In genomic region chr1:240491796-240492195, GRCh38 we compare ENCODE assay signal across 19 cellular contexts.
DNase-seq lines count a peak whose midpoint lies in the region; ATAC-seq and TF ChIP-seq lines count a peak whose summit lies in the region.
"Had no signal": no experiment of that assay in that cellular context is flagged by ENCODE, and none has a peak within 500 bp of the region (broad histone marks: within the 10 kb centered on the region; RNA-seq: fewer than 3 reads in every experiment).

No MANE protein-coding gene starts in this region.

- no peak overlapping the region for H2AK9ac ChIP-seq in IMR-90 (replicated peaks; ENCODE audit: low read depth, low read length, poor library complexity)

- no peak overlapping the region for H3K23ac ChIP-seq in IMR-90 (ENCODE audit: low read depth, low read length)

- peak overlapping the region in 1 of 2 experiments; percentile 51; a peak in 1 of 4 replicates for H4K8ac ChIP-seq in IMR-90 (ENCODE audit: low read depth in 2 of 2, low read length in 2 of 2)

- TF ChIP-seq CTCF in IMR-90 (conservative IDR thresholded peaks at IDR 0.05; ENCODE audit: low read depth, low read length): no peak
- no peak for TF ChIP-seq CTCF in chondrocyte (IDR thresholded peaks at IDR 0.05)
- no peak for TF ChIP-seq CTCF in neural crest cell (conservative IDR thresholded peaks at IDR 0.05)
- TF ChIP-seq CTCF in vagina (IDR thresholded peaks at IDR 0.05): no peak

- H3K36me3 Mint-ChIP-seq in chondrocyte (ENCODE audit: low read depth) (no peaks in the 10 kb centered on the region), neural crest cell (ENCODE audit: low read depth) (no peaks in the 10 kb centered on the region)
- H3K36me3 Mint-ChIP-seq: CD8-positive, alpha-beta memory T cell; IgD-negative memory B cell had no signal

- no peak overlapping the region for H3K18ac ChIP-seq in IMR-90 (ENCODE audit: low read depth, low read length)

- H3K4me1 ChIP-seq in IMR-90 (ENCODE audit: control insufficient read depth, insufficient read depth, low read length) (peaks cover 3% of the 10 kb centered on the region), vagina (no peaks in the 10 kb centered on the region)

- no peak for TF ChIP-seq RAD21 in IMR-90 (IDR thresholded peaks at IDR 0.05; ENCODE audit: low read length)

- H3K4me1 Mint-ChIP-seq in chondrocyte (ENCODE audit: low read depth): peaks cover 22% of the 10 kb centered on the region
- peaks cover 3% of the 10 kb centered on the region for H3K4me1 Mint-ChIP-seq in neural crest cell
- H3K4me1 Mint-ChIP-seq: CD8-positive, alpha-beta memory T cell; IgD-negative memory B cell had no signal

- H3K27ac Mint-ChIP-seq in chondrocyte (ENCODE audit: unreplicated experiment) (peak overlapping the region; percentile 76), neural crest cell (ENCODE audit: unreplicated experiment) (no peak overlapping the region)
- H3K27ac Mint-ChIP-seq: CD8-positive, alpha-beta memory T cell; IgD-negative memory B cell had no signal

- in situ Hi-C loops in IMR-90 (cut with MboI; ENCODE audit: low sequenced_read_pairs): no loop called here

- peak overlapping the region; percentile 27; the same call in 1 of the 2 replicates for H2BK20ac ChIP-seq in IMR-90 (ENCODE audit: low read depth, low read length)

- ATAC-seq in IMR-90 (ENCODE audit: low read depth): no peak
- ATAC-seq in HG03378 (IDR thresholded peaks at IDR 0.05; ENCODE audit: unreplicated experiment): no peak
- ATAC-seq in GM21737 (IDR thresholded peaks at IDR 0.05; ENCODE audit: unreplicated experiment): no peak

- H3K9me3 Mint-ChIP-seq in chondrocyte (ENCODE audit: low read depth) (peaks cover 3% of the 10 kb centered on the region), neural crest cell (peaks cover 4% of the 10 kb centered on the region)
- H3K9me3 Mint-ChIP-seq: H9 had no signal

- intact Hi-C loops in IMR-90 (cut with micrococcal nuclease): no loop called here
- intact Hi-C loops in vagina (cut with DNase I): no loop called here

- H3K27me3 Mint-ChIP-seq in chondrocyte (ENCODE audit: low read depth): no peaks in the 10 kb centered on the region
- H3K27me3 Mint-ChIP-seq in neural crest cell (ENCODE audit: low read depth): peaks cover 20% of the 10 kb centered on the region
- H3K27me3 Mint-ChIP-seq: CD8-positive, alpha-beta memory T cell; IgD-negative memory B cell had no signal

- DNase-seq in A172 (ENCODE audit: low spot score): peak; percentile 40
- DNase-seq in IMR-90: no peak
- DNase-seq in chondrocyte (ENCODE audit: low spot score): no peak
- no peak for DNase-seq in neural crest cell (ENCODE audit: low read depth, low spot score)
- no peak for DNase-seq in vagina (ENCODE audit: extremely low spot score in 2 of 2)
- DNase-seq: C1 segment of cervical spinal cord; CD8-positive, alpha-beta memory T cell; DMS79 treated with DMSO at 0.1 percent for 48 hours; H9; Kasumi-1; MG63; NCI-H1048; NCI-H1436; NCI-H2029; NCI-H526 had no signal

- no peak overlapping the region for H2AK5ac ChIP-seq in IMR-90 (ENCODE audit: low read depth, low read length)

- BruUV-seq in IMR-90 (replicated peaks; lab: Mats Ljungman, UMichigan): no TSS peak

- dilution Hi-C loops in IMR-90 (cut with HindIII; ENCODE audit: low sequenced_read_pairs, unreplicated experiment): no loop called here

- no peak overlapping the region for H3K4me2 ChIP-seq in IMR-90 (ENCODE audit: low read depth, low read length)

- H3K4me3 Mint-ChIP-seq in chondrocyte (ENCODE audit: unreplicated experiment) (no peak overlapping the region), neural crest cell (peak overlapping the region; percentile 1)
- H3K4me3 Mint-ChIP-seq: IgD-negative memory B cell had no signal

- H4K91ac ChIP-seq in IMR-90 (ENCODE audit: insufficient read depth, low read depth, low read length): no peak overlapping the region

- H2BK15ac ChIP-seq in IMR-90 (ENCODE audit: low read depth, low read length): no peak overlapping the region; the same call in 2 of the 3 replicates

- no peak overlapping the region for H3K27ac ChIP-seq in IMR-90 (ENCODE audit: insufficient read depth, low read length)
- no peak overlapping the region for H3K27ac ChIP-seq in vagina
- H3K27ac ChIP-seq: HL-60 had no signal

- H3K36me3 ChIP-seq in IMR-90 (ENCODE audit: control insufficient read depth, insufficient read depth, low read length): no peaks in the 10 kb centered on the region; the same call in 1 of the 2 replicates
- no peaks in the 10 kb centered on the region for H3K36me3 ChIP-seq in vagina
- H3K36me3 ChIP-seq: MG63 had no signal

- peaks cover 7% of the 10 kb centered on the region for H3K9me1 ChIP-seq in IMR-90 (ENCODE audit: insufficient read depth, low read length)

- H3K9me3 ChIP-seq in IMR-90 (ENCODE audit: control insufficient read depth, insufficient read depth, low read length) (no peaks in the 10 kb centered on the region), vagina (no peaks in the 10 kb centered on the region)
- H3K9me3 ChIP-seq: MG63 had no signal

- H2AFZ ChIP-seq in IMR-90 (replicated peaks; ENCODE audit: low read length, poor library complexity): no peak overlapping the region

- POLR2A ChIA-PET in IMR-90 (lab: Charles Lee; ENCODE audit: unreplicated experiment): no interaction called here

- peak overlapping the region; percentile 50 for H2BK5ac ChIP-seq in IMR-90 (ENCODE audit: low read depth, low read length, poor library complexity, severe bottlenecking)

- WGBS in IMR-90 (ENCODE audit: extremely low coverage in 2 of 2, insufficient read length in 1 of 2), 2 experiments: no CpG with 5 or more reads among the region's 7 CpGs

- TF ChIP-seq POLR2A in IMR-90 (IDR thresholded peaks at IDR 0.05; ENCODE audit: low read depth, low read length) (no peak), vagina (IDR thresholded peaks at IDR 0.05) (no peak)

- no peaks in the 10 kb centered on the region for H4K20me1 ChIP-seq in IMR-90 (ENCODE audit: insufficient read depth, low read length)

- H3K9ac ChIP-seq in IMR-90 (ENCODE audit: low read depth, low read length): no peak overlapping the region

- no peak overlapping the region for H3K4me3 ChIP-seq in IMR-90 (ENCODE audit: insufficient read depth, low read depth, low read length)
- H3K4me3 ChIP-seq in vagina: no peak overlapping the region
- H3K4me3 ChIP-seq: MG63 had no signal

- no peaks in the 10 kb centered on the region for H3K27me3 ChIP-seq in IMR-90 (ENCODE audit: control insufficient read depth, insufficient read depth, low read length)
- no peaks in the 10 kb centered on the region for H3K27me3 ChIP-seq in vagina

- CTCF ChIA-PET in IMR-90 (lab: Yijun Ruan, JAX): no interaction called here

- H3K4ac ChIP-seq in IMR-90 (ENCODE audit: low read depth, low read length): peak overlapping the region; percentile 4; the same call in 1 of the 2 replicates

- H3K14ac ChIP-seq in IMR-90 (replicated peaks; ENCODE audit: low read depth, low read length): no peak overlapping the region

- no peak overlapping the region for H4K5ac ChIP-seq in IMR-90 (ENCODE audit: low read depth, low read length)

- H2BK120ac ChIP-seq in IMR-90 (ENCODE audit: low read depth, low read length): peak overlapping the region; percentile 20; the same call in 1 of the 2 replicates

- peaks cover 0 to 26% of the 10 kb centered on the region in 2 experiments; a peak in 2 of 4 replicates for H3K79me1 ChIP-seq in IMR-90 (ENCODE audit: low read depth in 1 of 2, low read length in 2 of 2)

- no peak overlapping the region for H3K56ac ChIP-seq in IMR-90 (ENCODE audit: extremely low read depth, insufficient read depth, low read length)

TF ChIP-seq in IMR-90, 13 proteins besides CTCF, POLR2A, EP300 and RAD21:
- TF ChIP-seq MAFK (IDR thresholded peaks at IDR 0.05; ENCODE audit: low read depth, low read length) (peak; percentile 99), CEBPB (IDR thresholded peaks at IDR 0.05; ENCODE audit: low read depth, low read length) (no peak)
TF ChIP-seq in IMR-90: peak in this region for 1.
